1 cellular context compared by ENCODE assay signal in genomic region chr4:146647615-146648383, GRCh38.
TF ChIP-seq lines count a peak whose summit lies in the region.

No MANE protein-coding gene starts in this region.

TF ChIP-seq in H1, 55 proteins besides CTCF, POLR2A, EP300 and RAD21 (continued from another document):
- peak; percentile 94 for TF ChIP-seq CTBP2 (IDR thresholded peaks at IDR 0.05; ENCODE audit: borderline replicate concordance, insufficient read depth, insufficient read length, low read length)
TF ChIP-seq in H1: peak in this region for 10.
